10 cellular contexts compared by ENCODE assay signal in genomic region chr12:29725587-29726320, GRCh38. TPM values are rescaled to one million over a fixed set of nuclear protein-coding genes. Genes with fewer than 3 reads are reported as not detected.
DNase-seq lines count a peak whose midpoint lies in the region; ATAC-seq and TF ChIP-seq lines count a peak whose summit lies in the region.
"Had no signal": no experiment of that assay in that cellular context is flagged by ENCODE, and none has a peak within 500 bp of the region (broad histone marks: within the 10 kb centered on the region; RNA-seq: fewer than 3 reads in every experiment).

No MANE protein-coding gene starts in this region.

- WGBS in mesenchymal stem cell = 60% methylated on average over 5 of the region's 6 CpGs
- WGBS in urinary bladder = 21% methylated on average over 6 of the region's 6 CpGs

- no peak overlapping the region for H2AFZ ChIP-seq in mesenchymal stem cell (ENCODE audit: low read depth, low read length)

- H3K27me3 ChIP-seq in mesenchymal stem cell (ENCODE audit: control insufficient read depth in 1 of 2, insufficient read depth in 1 of 2, low read length in 2 of 2) = no peaks in the 10 kb centered on the region

- DNase-seq in NCI-H748 (lab: John Stamatoyannopoulos, UW; ENCODE audit: unreplicated experiment) (peak; percentile 29), NCI-H748 treated with DMSO at 0.1 percent for 48 hours (lab: John Stamatoyannopoulos, UW) (no peak), chondrocyte (ENCODE audit: low spot score) (no peak), mesenchymal stem cell (peak; percentile 66)
- no peak for DNase-seq in activated naive CD4-positive, alpha-beta T cell (lab: John Stamatoyannopoulos, UW)
- DNase-seq: naive B cell had no signal

- no peak overlapping the region for H2BK15ac ChIP-seq in mesenchymal stem cell (ENCODE audit: low read depth, poor library complexity, severe bottlenecking)

- H4K8ac ChIP-seq in mesenchymal stem cell (ENCODE audit: low read length) = no peak overlapping the region

- peaks cover 2% of the 10 kb centered on the region for H3K36me3 Mint-ChIP-seq in chondrocyte (ENCODE audit: low read depth)
- H3K36me3 Mint-ChIP-seq: naive B cell had no signal

- H3K27ac ChIP-seq in mesenchymal stem cell (ENCODE audit: low read length, poor library complexity, severe bottlenecking) (peak overlapping the region; percentile 35), urinary bladder (ENCODE audit: low read depth) (peak overlapping the region; percentile 10)

- H2BK120ac ChIP-seq in mesenchymal stem cell (ENCODE audit: low read depth, low read length) = no peak overlapping the region

- H3K14ac ChIP-seq in mesenchymal stem cell (ENCODE audit: low read length in 2 of 2) = no peak overlapping the region

- ATAC-seq in HG02885 (IDR thresholded peaks at IDR 0.05; ENCODE audit: poor library complexity, unreplicated experiment) = no peak
- no peak for ATAC-seq in HG02642 (IDR thresholded peaks at IDR 0.05; ENCODE audit: poor library complexity, unreplicated experiment)

- H3K9me3 ChIP-seq in mesenchymal stem cell (ENCODE audit: control insufficient read depth, low read length) = no peaks in the 10 kb centered on the region

- H3K4me3 Mint-ChIP-seq in chondrocyte (ENCODE audit: unreplicated experiment) = peak overlapping the region; percentile 14
- H3K4me3 Mint-ChIP-seq: central memory CD8-positive, alpha-beta T cell; naive B cell had no signal

- H3K79me1 ChIP-seq in mesenchymal stem cell (replicated peaks; ENCODE audit: low read length, poor library complexity, severe bottlenecking) = no peaks in the 10 kb centered on the region

- H3K4me3 ChIP-seq in mesenchymal stem cell (ENCODE audit: insufficient read depth in 1 of 2, low read depth in 1 of 2, low read length in 2 of 2) = no peak overlapping the region
- H3K4me3 ChIP-seq in urinary bladder (ENCODE audit: low read depth, low read length) = no peak overlapping the region

- no peak for TF ChIP-seq CTCF in chondrocyte (IDR thresholded peaks at IDR 0.05)

- H3K23ac ChIP-seq in mesenchymal stem cell (ENCODE audit: low read length in 2 of 2) = no peak overlapping the region

- H3K4ac ChIP-seq in mesenchymal stem cell (ENCODE audit: low read depth in 1 of 2, low read length in 2 of 2) = no peak overlapping the region

- H3K4me2 ChIP-seq in mesenchymal stem cell (ENCODE audit: low read length, poor library complexity, severe bottlenecking) = peak overlapping the region; percentile 2

- H3K9me3 Mint-ChIP-seq in chondrocyte (ENCODE audit: low read depth) = no peaks in the 10 kb centered on the region

- no peak overlapping the region for H2BK5ac ChIP-seq in mesenchymal stem cell (ENCODE audit: low read depth, low read length, poor library complexity, severe bottlenecking)

- no peak overlapping the region for H4K91ac ChIP-seq in mesenchymal stem cell (ENCODE audit: low read length)

- no peak overlapping the region for H2AK5ac ChIP-seq in mesenchymal stem cell (ENCODE audit: low read length, severe bottlenecking)

- H2BK12ac ChIP-seq in mesenchymal stem cell (ENCODE audit: low read length in 2 of 2) = no peak overlapping the region

- peaks cover 5% of the 10 kb centered on the region for H3K4me1 ChIP-seq in mesenchymal stem cell (ENCODE audit: control insufficient read depth, insufficient read depth, low read depth, low read length)
- H3K4me1 ChIP-seq in urinary bladder (ENCODE audit: insufficient read depth) = no peaks in the 10 kb centered on the region

- H3K9ac ChIP-seq in mesenchymal stem cell (ENCODE audit: low read length) = no peak overlapping the region

- no peaks in the 10 kb centered on the region for H3K27me3 Mint-ChIP-seq in chondrocyte (ENCODE audit: low read depth)
- H3K27me3 Mint-ChIP-seq: central memory CD8-positive, alpha-beta T cell; naive B cell had no signal

- H3K36me3 ChIP-seq in mesenchymal stem cell (ENCODE audit: control insufficient read depth in 1 of 2, insufficient read depth in 2 of 2, low read depth in 1 of 2, low read length in 2 of 2) = peaks cover 0 to 17% of the 10 kb centered on the region in 2 experiments
- H3K36me3 ChIP-seq in urinary bladder (ENCODE audit: insufficient read depth) = no peaks in the 10 kb centered on the region

- peak overlapping the region; percentile 90 for H3K27ac Mint-ChIP-seq in chondrocyte (ENCODE audit: unreplicated experiment)

- peak overlapping the region in 1 of 2 experiments; percentile 43 for H3K18ac ChIP-seq in mesenchymal stem cell (ENCODE audit: low read depth in 1 of 2, low read length in 2 of 2)

- peaks cover 50% of the 10 kb centered on the region for H3K4me1 Mint-ChIP-seq in chondrocyte (ENCODE audit: low read depth)
- H3K4me1 Mint-ChIP-seq: central memory CD8-positive, alpha-beta T cell; naive B cell had no signal

RNA-seq across cellular contexts. Expression of gene TMTC1, which starts 58.0 kb away (rescaled TPM):
- total RNA-seq in chondrocyte = 24.0 to 49.1 TPM (median 25.2 TPM) in 3 replicates
- polyA plus RNA-seq in mesenchymal stem cell (2013, experiment 1 of 2) = 45.7 TPM
- polyA plus RNA-seq in mesenchymal stem cell (2013, experiment 2 of 2) = 46.5 TPM
- 24.8 TPM for total RNA-seq in urinary bladder
- polyA plus RNA-seq in urinary bladder = 30.3 TPM

Comparison
In these comparisons a context has a peak if more than half of its experiments do, and no peak if none do; other contexts are left out.
1. DNase-seq: peak in NCI-H748 (single experiment) and mesenchymal stem cell (single experiment); none in NCI-H748 treated with DMSO at 0.1 percent for 48 hours (single experiment), chondrocyte (single experiment) and activated naive CD4-positive, alpha-beta T cell (0 of 4).